Comparison of ENCODE assay signal across 9 cellular contexts in genomic region chr1:118151312-118151937, GRCh38. TPM values are rescaled to one million over a fixed set of nuclear protein-coding genes. Genes with fewer than 3 reads are reported as not detected.
DNase-seq lines count a peak whose midpoint lies in the region; ATAC-seq, FAIRE-seq and TF ChIP-seq lines count a peak whose summit lies in the region.
"Had no signal": no experiment of that assay in that cellular context is flagged by ENCODE, and none has a peak within 500 bp of the region (broad histone marks: within the 10 kb centered on the region; RNA-seq: fewer than 3 reads in every experiment).

No MANE protein-coding gene starts in this region.

- ATAC-seq in lower lobe of right lung, result no peak
- ATAC-seq in HG03342 (IDR thresholded peaks at IDR 0.05; ENCODE audit: unreplicated experiment), result no peak

- H3K27me3 ChIP-seq in lower lobe of right lung (ENCODE audit: low read depth) (no peaks in the 10 kb centered on the region), tibial nerve (no peaks in the 10 kb centered on the region)

- 0 to 1% methylated on average over 6 of the region's 6 CpGs for WGBS in tibial nerve, 2 donors

- intact Hi-C loops in lower lobe of right lung (cut with DNase I), result loop anchor here (5.0 kb wide), 1 partner anchor 856 kb away; no protein-coding TSS in a partner anchor

- peak; percentile 69 for TF ChIP-seq CTCF in HFF-Myc (IDR thresholded peaks at IDR 0.05; ENCODE audit: low read depth, low read length, missing control alignments)
- TF ChIP-seq CTCF in lower lobe of right lung (IDR thresholded peaks at IDR 0.05), result peak; percentile 61
- TF ChIP-seq CTCF in tibial nerve (IDR thresholded peaks at IDR 0.05), result peak; percentile 51 to 75 (median 65)

- H3K9me3 ChIP-seq in lower lobe of right lung, result no peaks in the 10 kb centered on the region
- H3K9me3 ChIP-seq in tibial nerve, result no peaks in the 10 kb centered on the region

- TF ChIP-seq EP300 in tibial nerve (IDR thresholded peaks at IDR 0.05), result no peak

- no peak overlapping the region for H3K4me3 ChIP-seq in HFF-Myc (replicated peaks; ENCODE audit: low read depth, low read length)
- no peak overlapping the region for H3K4me3 ChIP-seq in lower lobe of right lung
- no peak overlapping the region for H3K4me3 ChIP-seq in tibial nerve
- H3K4me3 ChIP-seq: SK-N-MC had no signal

- TF ChIP-seq POLR2A in tibial nerve (IDR thresholded peaks at IDR 0.05), result no peak

- H3K27ac ChIP-seq in lower lobe of right lung (no peak overlapping the region), tibial nerve (no peak overlapping the region)
- H3K27ac ChIP-seq: SK-N-MC had no signal

- H3K4me1 ChIP-seq in lower lobe of right lung, result no peaks in the 10 kb centered on the region
- no peaks in the 10 kb centered on the region for H3K4me1 ChIP-seq in tibial nerve

- DNase-seq in COR-L47 (lab: John Stamatoyannopoulos, UW) (peak; percentile 23), HFF-Myc (ENCODE audit: extremely low read depth, low read depth) (peak; percentile 56), RCC 7860 (ENCODE audit: low spot score) (peak; percentile 37), dermis blood vessel endothelial cell (peak; percentile 73), lower lobe of right lung (peak; percentile 51), tibial nerve (ENCODE audit: low spot score in 2 of 2) (peak; percentile 49 to 78), GM19240 (ENCODE audit: insufficient read length, low spot score) (no peak)

- FAIRE-seq in RCC 7860 (lab: Jason Lieb, UNC), result peak; percentile 73

- H3K36me3 ChIP-seq in lower lobe of right lung (no peaks in the 10 kb centered on the region), tibial nerve (no peaks in the 10 kb centered on the region)

RNA-seq across cellular contexts. Expression of gene SPAG17, which starts 33.6 kb away (rescaled TPM):
- total RNA-seq in dermis blood vessel endothelial cell (0.51 TPM in 1 of 2 replicates, not detected in the other), lower lobe of right lung (9.9 TPM), tibial nerve (1 to 10 TPM in 2 of 4 donors, under 1 TPM in 2; under 0.01 to 4.2 (median 1.2) TPM)
